ENCODE assay signal across 1 cellular context in genomic region chr14:61616524-61617185, GRCh38.
TF ChIP-seq lines count a peak whose summit lies in the region.

No MANE protein-coding gene starts in this region.

TF ChIP-seq in HepG2, 621 proteins besides CTCF, POLR2A, EP300 and RAD21 (continued from another document):
- no peak for TF ChIP-seq ZNF362 (CRISPR knock-in tag; IDR thresholded peaks at IDR 0.05; ENCODE audit: borderline replicate concordance)
- TF ChIP-seq MEIS2 (CRISPR knock-in tag; IDR thresholded peaks at IDR 0.05): no peak
- peak; percentile 77; the same call in 1 of the 2 replicates for TF ChIP-seq KDM1A (CRISPR knock-in tag; IDR thresholded peaks at IDR 0.05)
- TF ChIP-seq FOSL2 (CRISPR knock-in tag; IDR thresholded peaks at IDR 0.05): 0 out of 2 replicates have a peak, but pooled peaks have one; percentile 41
- no peak for TF ChIP-seq ARNTL (CRISPR knock-in tag; IDR thresholded peaks at IDR 0.05)
- TF ChIP-seq, protein P1, sequence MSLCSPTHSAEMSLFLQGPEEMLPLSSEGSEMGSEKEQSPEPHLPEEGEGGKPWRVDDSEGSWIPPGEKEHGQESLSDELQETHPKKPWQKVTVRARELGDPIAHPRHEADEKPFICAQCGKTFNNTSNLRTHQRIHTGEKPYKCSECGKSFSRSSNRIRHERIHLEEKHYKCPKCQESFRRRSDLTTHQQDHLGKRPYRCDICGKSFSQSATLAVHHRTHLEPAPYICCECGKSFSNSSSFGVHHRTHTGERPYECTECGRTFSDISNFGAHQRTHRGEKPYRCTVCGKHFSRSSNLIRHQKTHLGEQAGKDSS (CRISPR knock-in tag; IDR thresholded peaks at IDR 0.05; ENCODE audit: borderline replicate concordance, low read depth): no peak
- no peak for TF ChIP-seq SIX4 (CRISPR knock-in tag; IDR thresholded peaks at IDR 0.05)
- no peak for TF ChIP-seq YEATS4 (CRISPR knock-in tag; IDR thresholded peaks at IDR 0.05; ENCODE audit: borderline replicate concordance)
- no peak for TF ChIP-seq ATF1 (CRISPR knock-in tag; IDR thresholded peaks at IDR 0.05)
- TF ChIP-seq, protein P2, sequence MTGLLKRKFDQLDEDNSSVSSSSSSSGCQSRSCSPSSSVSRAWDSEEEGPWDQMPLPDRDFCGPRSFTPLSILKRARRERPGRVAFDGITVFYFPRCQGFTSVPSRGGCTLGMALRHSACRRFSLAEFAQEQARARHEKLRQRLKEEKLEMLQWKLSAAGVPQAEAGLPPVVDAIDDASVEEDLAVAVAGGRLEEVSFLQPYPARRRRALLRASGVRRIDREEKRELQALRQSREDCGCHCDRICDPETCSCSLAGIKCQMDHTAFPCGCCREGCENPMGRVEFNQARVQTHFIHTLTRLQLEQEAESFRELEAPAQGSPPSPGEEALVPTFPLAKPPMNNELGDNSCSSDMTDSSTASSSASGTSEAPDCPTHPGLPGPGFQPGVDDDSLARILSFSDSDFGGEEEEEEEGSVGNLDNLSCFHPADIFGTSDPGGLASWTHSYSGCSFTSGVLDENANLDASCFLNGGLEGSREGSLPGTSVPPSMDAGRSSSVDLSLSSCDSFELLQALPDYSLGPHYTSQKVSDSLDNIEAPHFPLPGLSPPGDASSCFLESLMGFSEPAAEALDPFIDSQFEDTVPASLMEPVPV (CRISPR knock-in tag; IDR thresholded peaks at IDR 0.05): no peak
- TF ChIP-seq HDAC2 (CRISPR knock-in tag; IDR thresholded peaks at IDR 0.05): no peak
- TF ChIP-seq HMGA1 (CRISPR knock-in tag; conservative IDR thresholded peaks at IDR 0.05): no peak
- TF ChIP-seq ZNF629 (CRISPR knock-in tag; conservative IDR thresholded peaks at IDR 0.05): peak; percentile 85
- TF ChIP-seq, protein P3, sequence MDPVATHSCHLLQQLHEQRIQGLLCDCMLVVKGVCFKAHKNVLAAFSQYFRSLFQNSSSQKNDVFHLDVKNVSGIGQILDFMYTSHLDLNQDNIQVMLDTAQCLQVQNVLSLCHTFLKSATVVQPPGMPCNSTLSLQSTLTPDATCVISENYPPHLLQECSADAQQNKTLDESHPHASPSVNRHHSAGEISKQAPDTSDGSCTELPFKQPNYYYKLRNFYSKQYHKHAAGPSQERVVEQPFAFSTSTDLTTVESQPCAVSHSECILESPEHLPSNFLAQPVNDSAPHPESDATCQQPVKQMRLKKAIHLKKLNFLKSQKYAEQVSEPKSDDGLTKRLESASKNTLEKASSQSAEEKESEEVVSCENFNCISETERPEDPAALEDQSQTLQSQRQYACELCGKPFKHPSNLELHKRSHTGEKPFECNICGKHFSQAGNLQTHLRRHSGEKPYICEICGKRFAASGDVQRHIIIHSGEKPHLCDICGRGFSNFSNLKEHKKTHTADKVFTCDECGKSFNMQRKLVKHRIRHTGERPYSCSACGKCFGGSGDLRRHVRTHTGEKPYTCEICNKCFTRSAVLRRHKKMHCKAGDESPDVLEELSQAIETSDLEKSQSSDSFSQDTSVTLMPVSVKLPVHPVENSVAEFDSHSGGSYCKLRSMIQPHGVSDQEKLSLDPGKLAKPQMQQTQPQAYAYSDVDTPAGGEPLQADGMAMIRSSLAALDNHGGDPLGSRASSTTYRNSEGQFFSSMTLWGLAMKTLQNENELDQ (CRISPR knock-in tag; IDR thresholded peaks at IDR 0.05; ENCODE audit: borderline replicate concordance): no peak
TF ChIP-seq in HepG2: peak in this region for 3.
